7 cellular contexts compared by ENCODE assay signal in genomic region chr6:71383891-71384489, GRCh38.
DNase-seq lines count a peak whose midpoint lies in the region; ATAC-seq, FAIRE-seq and TF ChIP-seq lines count a peak whose summit lies in the region.

No MANE protein-coding gene starts in this region.

- peaks cover 31% of the 10 kb centered on the region for H3K4me1 ChIP-seq in keratinocyte (ENCODE audit: control insufficient read depth, extremely low read depth, insufficient read depth, low read length)

- no peaks in the 10 kb centered on the region for H4K20me1 ChIP-seq in keratinocyte (ENCODE audit: control insufficient read depth, extremely low read depth, insufficient read depth, low read length)

- H3K9me3 ChIP-seq in keratinocyte (ENCODE audit: control insufficient read depth, low read depth, low read length), result no peaks in the 10 kb centered on the region

- dilution Hi-C loops in keratinocyte (cut with MboI; ENCODE audit: extremely low pct_ligation_motif_present, low sequenced_read_pairs), result loop anchor here (10.0 kb wide), 1 partner anchor 121 kb away; no protein-coding TSS in a partner anchor

- no peaks in the 10 kb centered on the region for H3K9me1 ChIP-seq in keratinocyte (ENCODE audit: control insufficient read depth, extremely low read depth, insufficient read depth, low read length)

- no peak overlapping the region for H2AFZ ChIP-seq in keratinocyte (ENCODE audit: control insufficient read depth, low read length)

- FAIRE-seq in keratinocyte (lab: Jason Lieb, UNC), result no peak

- H3K27ac ChIP-seq in VCaP (no peak overlapping the region), keratinocyte (ENCODE audit: control insufficient read depth, insufficient read depth, low read length) (no peak overlapping the region)

- no peak overlapping the region for H3K4me2 ChIP-seq in keratinocyte (ENCODE audit: control insufficient read depth, extremely low read depth, insufficient read depth, low read depth, low read length)

- H3K79me2 ChIP-seq in keratinocyte (ENCODE audit: control insufficient read depth, insufficient read depth, low read length), result peaks cover 25% of the 10 kb centered on the region

- no peak overlapping the region for H3K9ac ChIP-seq in keratinocyte (ENCODE audit: control insufficient read depth, extremely low read depth, insufficient read depth, low read length)

- no peak for ATAC-seq in HG03108 (IDR thresholded peaks at IDR 0.05; ENCODE audit: unreplicated experiment)
- no peak for ATAC-seq in HG02623 (IDR thresholded peaks at IDR 0.05; ENCODE audit: unreplicated experiment)

- peaks cover 5 to 6% of the 10 kb centered on the region in 2 experiments for H3K36me3 ChIP-seq in keratinocyte (ENCODE audit: control insufficient read depth in 2 of 2, extremely low read depth in 1 of 2, insufficient read depth in 2 of 2, low read length in 2 of 2)

- H3K27me3 ChIP-seq in keratinocyte (ENCODE audit: control insufficient read depth, extremely low read depth, insufficient read depth, low read length), result no peaks in the 10 kb centered on the region

- no peak overlapping the region for H3K4me3 ChIP-seq in keratinocyte (ENCODE audit: control insufficient read depth in 2 of 3, extremely low read depth in 1 of 3, insufficient read depth in 2 of 3, low read depth in 1 of 3, low read length in 3 of 3)

- DNase-seq in ELF-1 (ENCODE audit: low read depth, low spot score) (peak; percentile 10), KG1 (lab: John Stamatoyannopoulos, UW) (peak; percentile 37), keratinocyte (ENCODE audit: low read depth, low spot score) (no peak), NCI-H2029 (lab: John Stamatoyannopoulos, UW) (no peak)

- TF ChIP-seq CTCF in VCaP (conservative IDR thresholded peaks at IDR 0.05) (peak; percentile 84), keratinocyte (optimal IDR thresholded peaks at IDR 0.05 in 1 of 3, IDR thresholded peaks at IDR 0.05 in 1 of 3, conservative IDR thresholded peaks at IDR 0.05 in 1 of 3; ENCODE audit: extremely low read depth in 1 of 3, insufficient read depth in 2 of 3, low read length in 3 of 3) (peak in 2 of 3 experiments; percentile 34 to 38)

Comparison
In these comparisons a context has a peak if more than half of its experiments do, and no peak if none do; other contexts are left out.
1. DNase-seq: peak in ELF-1 (single experiment) and KG1 (single experiment); none in keratinocyte (single experiment) and NCI-H2029 (single experiment).